ENCODE assay signal across 19 cellular contexts in genomic region chr15:98845138-98845884, GRCh38.
DNase-seq lines count a peak whose midpoint lies in the region; ATAC-seq, FAIRE-seq and TF ChIP-seq lines count a peak whose summit lies in the region.
"Had no signal": no experiment of that assay in that cellular context is flagged by ENCODE, and none has a peak within 500 bp of the region (broad histone marks: within the 10 kb centered on the region; RNA-seq: fewer than 3 reads in every experiment).

No MANE protein-coding gene starts in this region.

- CTCF ChIA-PET in activated CD4-positive, alpha-beta memory T cell treated with anti-CD3 and anti-CD28 coated beads, Interleukin-2, amount 10 ng/mL, durations not matched to agents 7 days and 5 days (lab: Charles Lee), result interaction anchor here (1.2 kb wide), 1 partner anchor 66 kb away, joined by 4 read pairs; no protein-coding TSS in a partner anchor

- H3K9me3 Mint-ChIP-seq in astrocyte (ENCODE audit: unreplicated experiment), result no peaks in the 10 kb centered on the region
- no peaks in the 10 kb centered on the region for H3K9me3 Mint-ChIP-seq in activated CD4-positive, alpha-beta memory T cell treated with anti-CD3 and anti-CD28 coated beads, Interleukin-2, amount 10 ng/mL, durations not matched to agents 7 days and 5 days
- H3K9me3 Mint-ChIP-seq: CD14-positive monocyte, IgD-negative memory B cell had no signal

- WGBS in mesodermal cell (ENCODE audit: insufficient coverage in 2 of 2), 2 experiments, result 70% methylated on average over 2 of the region's 6 CpGs; no CpG with 5 or more reads in 1 of the 2 experiments

- H3K27me3 ChIP-seq in DND-41 (ENCODE audit: insufficient read depth, low read length, poor library complexity) (no peaks in the 10 kb centered on the region), astrocyte (ENCODE audit: insufficient read depth, low read length) (no peaks in the 10 kb centered on the region)
- H3K27me3 ChIP-seq: cardiac muscle cell, heart left ventricle had no signal

- peak; percentile 40 for DNase-seq in DND-41
- peak; percentile 66 for DNase-seq in NB4 (ENCODE audit: low read depth)
- no peak for DNase-seq in astrocyte (ENCODE audit: low read depth)
- DNase-seq in activated CD4-positive, alpha-beta memory T cell treated with anti-CD3 and anti-CD28 coated beads, Interleukin-2, amount 10 ng/mL, durations not matched to agents 7 days and 5 days, result no peak
- no peak for DNase-seq in NCI-H82 (lab: John Stamatoyannopoulos, UW)
- DNase-seq in cerebellar cortex (ENCODE audit: low spot score), result no peak
- DNase-seq: activated CD8-positive, alpha-beta T cell treated with anti-CD3 and anti-CD28 coated beads, Interleukin-2, amount 10 ng/mL, durations not matched to agents 7 days and 5 days; activated gamma-delta T cell; heart left ventricle; NCI-H1417 treated with DMSO at 0.1 percent for 48 hours; NCI-H510A; PC-9; stimulated activated CD4-positive, alpha-beta T cell treated with anti-CD3 and anti-CD28 coated beads, Interleukin-2, amount 100 ng/mL, for 24 hours had no signal

- H3K79me2 ChIP-seq in DND-41 (ENCODE audit: insufficient read depth, low read length) (peaks cover 67% of the 10 kb centered on the region), astrocyte (ENCODE audit: insufficient read depth, low read length) (peaks cover 95% of the 10 kb centered on the region)

- H2AFZ ChIP-seq in DND-41 (ENCODE audit: low read depth, low read length) (no peak overlapping the region), astrocyte (ENCODE audit: low read depth, low read length) (no peak overlapping the region)
- H2AFZ ChIP-seq: PC-9 had no signal

- H3K27ac ChIP-seq in DND-41 (ENCODE audit: low read length) (no peak overlapping the region), astrocyte (ENCODE audit: low read depth, low read length) (no peak overlapping the region), mesodermal cell (ENCODE audit: low read depth, low read length, severe bottlenecking) (peak overlapping the region; percentile 23)
- H3K27ac ChIP-seq: cardiac muscle cell, heart left ventricle, PC-9 had no signal

- peaks cover 6% of the 10 kb centered on the region for H3K36me3 Mint-ChIP-seq in astrocyte (ENCODE audit: low read depth, unreplicated experiment)
- H3K36me3 Mint-ChIP-seq in activated CD4-positive, alpha-beta memory T cell treated with anti-CD3 and anti-CD28 coated beads, Interleukin-2, amount 10 ng/mL, durations not matched to agents 7 days and 5 days (ENCODE audit: low read depth), result no peaks in the 10 kb centered on the region
- H3K36me3 Mint-ChIP-seq: CD14-positive monocyte had no signal

- H3K36me3 ChIP-seq in DND-41 (ENCODE audit: insufficient read depth, low read length) (no peaks in the 10 kb centered on the region), astrocyte (ENCODE audit: insufficient read depth, low read length) (no peaks in the 10 kb centered on the region), mesodermal cell (ENCODE audit: control insufficient read depth, insufficient read depth, low read length) (peaks cover 3% of the 10 kb centered on the region)
- H3K36me3 ChIP-seq: cardiac muscle cell, heart left ventricle had no signal

- H3K4me3 ChIP-seq in DND-41 (ENCODE audit: low read depth in 1 of 2, low read length in 2 of 2) (no peak overlapping the region), NB4 (ENCODE audit: low read depth, low read length) (no peak overlapping the region), astrocyte (ENCODE audit: insufficient read depth, low read depth, low read length) (no peak overlapping the region), mesodermal cell (ENCODE audit: extremely low read depth, insufficient read depth, low read length, poor library complexity, severe bottlenecking) (no peak overlapping the region)
- H3K4me3 ChIP-seq: cardiac muscle cell, heart left ventricle, PC-9 had no signal

- H3K27me3 Mint-ChIP-seq in astrocyte (ENCODE audit: low read depth, unreplicated experiment), result no peaks in the 10 kb centered on the region
- H3K27me3 Mint-ChIP-seq in activated CD4-positive, alpha-beta memory T cell treated with anti-CD3 and anti-CD28 coated beads, Interleukin-2, amount 10 ng/mL, durations not matched to agents 7 days and 5 days, result no peaks in the 10 kb centered on the region

- no peaks in the 10 kb centered on the region for H3K9me3 ChIP-seq in DND-41 (ENCODE audit: insufficient read depth, low read length, severe bottlenecking)
- H3K9me3 ChIP-seq in astrocyte (ENCODE audit: insufficient read depth, low read depth, low read length), result no peaks in the 10 kb centered on the region
- H3K9me3 ChIP-seq in mesodermal cell (ENCODE audit: control insufficient read depth, low read length), result no peaks in the 10 kb centered on the region
- H3K9me3 ChIP-seq: heart left ventricle had no signal

- H3K4me1 ChIP-seq in DND-41 (ENCODE audit: insufficient read depth, low read length), result peaks cover 21% of the 10 kb centered on the region
- peaks cover 7% of the 10 kb centered on the region for H3K4me1 ChIP-seq in astrocyte (ENCODE audit: insufficient read depth, low read length)
- peaks cover 45% of the 10 kb centered on the region for H3K4me1 ChIP-seq in mesodermal cell (ENCODE audit: control insufficient read depth, insufficient read depth, low read length, poor library complexity, severe bottlenecking)

- POLR2A ChIA-PET in activated CD4-positive, alpha-beta memory T cell treated with anti-CD3 and anti-CD28 coated beads, Interleukin-2, amount 10 ng/mL, durations not matched to agents 7 days and 5 days (lab: Charles Lee), result no interaction called here

- no peak for TF ChIP-seq CTCF in DND-41 (IDR thresholded peaks at IDR 0.05; ENCODE audit: borderline replicate concordance, extremely low read depth, low read length, poor library complexity, severe bottlenecking)
- no peak for TF ChIP-seq CTCF in NB4 (IDR thresholded peaks at IDR 0.05; ENCODE audit: low read depth, low read length)
- TF ChIP-seq CTCF in astrocyte (IDR thresholded peaks at IDR 0.05; ENCODE audit: insufficient read depth, low read depth, low read length), result no peak

- no peak for FAIRE-seq in astrocyte (lab: Jason Lieb, UNC)

- peaks cover 65% of the 10 kb centered on the region for H3K4me1 Mint-ChIP-seq in astrocyte (ENCODE audit: low read depth, unreplicated experiment)
- H3K4me1 Mint-ChIP-seq in activated CD4-positive, alpha-beta memory T cell treated with anti-CD3 and anti-CD28 coated beads, Interleukin-2, amount 10 ng/mL, durations not matched to agents 7 days and 5 days, result peaks cover 5% of the 10 kb centered on the region

- H4K20me1 ChIP-seq in DND-41 (ENCODE audit: insufficient read depth, low read length) (peaks cover 28% of the 10 kb centered on the region), astrocyte (ENCODE audit: insufficient read depth, low read length) (peaks cover 97% of the 10 kb centered on the region)

- TF ChIP-seq POLR2A in NB4 (IDR thresholded peaks at IDR 0.05; ENCODE audit: extremely low read depth, insufficient read length), result no peak

- no peak overlapping the region for H3K9ac ChIP-seq in DND-41 (ENCODE audit: low read depth, low read length)
- no peak overlapping the region for H3K9ac ChIP-seq in astrocyte (ENCODE audit: low read length)

- peak; percentile 39 for ATAC-seq in DND-41 (ENCODE audit: insufficient read depth, low read depth)
- no peak for ATAC-seq in HG03565 (IDR thresholded peaks at IDR 0.05; ENCODE audit: unreplicated experiment)
- ATAC-seq: activated CD8-positive, alpha-beta T cell treated with anti-CD3 and anti-CD28 coated beads, Interleukin-2, amount 10 ng/mL, durations not matched to agents 7 days and 5 days; left lobe of liver had no signal

- H3K27ac Mint-ChIP-seq in astrocyte (ENCODE audit: unreplicated experiment), result peak overlapping the region; percentile 63
- no peak overlapping the region for H3K27ac Mint-ChIP-seq in activated CD4-positive, alpha-beta memory T cell treated with anti-CD3 and anti-CD28 coated beads, Interleukin-2, amount 10 ng/mL, durations not matched to agents 7 days and 5 days
- H3K27ac Mint-ChIP-seq: activated CD8-positive, alpha-beta T cell treated with anti-CD3 and anti-CD28 coated beads, Interleukin-2, amount 10 ng/mL, durations not matched to agents 7 days and 5 days; IgD-negative memory B cell had no signal

- no peak overlapping the region for H3K4me2 ChIP-seq in DND-41 (ENCODE audit: insufficient read depth, low read length)
- no peak overlapping the region for H3K4me2 ChIP-seq in astrocyte (ENCODE audit: low read length)
- H3K4me2 ChIP-seq: PC-9 had no signal

- no peak overlapping the region for H3K4me3 Mint-ChIP-seq in astrocyte (ENCODE audit: unreplicated experiment)
- H3K4me3 Mint-ChIP-seq in activated CD4-positive, alpha-beta memory T cell treated with anti-CD3 and anti-CD28 coated beads, Interleukin-2, amount 10 ng/mL, durations not matched to agents 7 days and 5 days, result no peak overlapping the region
- H3K4me3 Mint-ChIP-seq: activated CD8-positive, alpha-beta T cell treated with anti-CD3 and anti-CD28 coated beads, Interleukin-2, amount 10 ng/mL, durations not matched to agents 7 days and 5 days; IgD-negative memory B cell had no signal

Comparison
In these comparisons a context has a peak if more than half of its experiments do, and no peak if none do; other contexts are left out.
1. DNase-seq: peak in DND-41 (single experiment) and NB4 (single experiment); none in astrocyte (single experiment), activated CD4-positive, alpha-beta memory T cell treated with anti-CD3 and anti-CD28 coated beads, Interleukin-2, amount 10 ng/mL, durations not matched to agents 7 days and 5 days (single experiment), NCI-H82 (single experiment) and cerebellar cortex (single experiment).